Comparison of ENCODE assay signal across 8 cellular contexts in the genomic region with DNA sequence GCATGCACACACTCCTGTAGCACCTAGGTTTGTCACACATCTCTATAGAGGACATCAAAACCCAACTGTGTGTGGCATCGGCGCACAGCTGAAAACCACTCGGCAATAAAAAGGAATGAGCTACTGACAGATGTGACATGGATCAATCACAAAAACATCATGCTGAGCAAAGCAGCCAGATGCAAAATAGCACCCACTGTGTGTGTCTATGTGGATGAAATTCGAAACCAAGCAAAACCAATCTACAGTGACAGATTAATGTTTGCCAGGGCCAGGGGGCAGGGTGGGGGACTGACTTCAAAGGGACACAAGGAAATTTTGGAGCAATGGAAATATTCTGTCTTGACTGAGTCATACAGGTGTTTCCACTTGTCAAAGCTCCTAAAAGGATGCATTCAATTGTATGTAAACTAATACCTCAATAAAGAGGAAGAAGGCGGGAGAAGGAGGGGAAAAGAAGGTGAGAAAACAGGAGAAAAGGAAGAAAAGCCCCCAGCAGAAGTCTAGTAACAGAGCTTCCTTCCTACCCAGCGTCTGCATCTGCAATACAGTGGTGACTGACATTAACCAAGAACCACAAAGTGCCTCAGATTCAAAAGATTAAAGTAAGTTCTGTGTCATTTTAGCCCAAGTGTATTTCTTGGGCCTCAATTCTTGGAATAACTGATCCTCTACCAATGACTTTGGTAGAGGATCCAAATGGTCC.
DNase-seq lines count a peak whose midpoint lies in the region; ATAC-seq and TF ChIP-seq lines count a peak whose summit lies in the region.

No MANE protein-coding gene starts in this region.

- peaks cover 73% of the 10 kb centered on the region for H3K4me1 ChIP-seq in OCI-LY3 (ENCODE audit: low read length)

- H3K79me2 ChIP-seq in OCI-LY3 (ENCODE audit: low read length), result peaks cover 53% of the 10 kb centered on the region

- H3K27ac ChIP-seq in 22Rv1, result peak overlapping the region; percentile 30
- H3K27ac ChIP-seq in OCI-LY3 (ENCODE audit: low read length), result peak overlapping the region; percentile 77
- H3K27ac ChIP-seq in epithelial cell of prostate, result peak overlapping the region; percentile 16

- ATAC-seq in GM18907 (IDR thresholded peaks at IDR 0.05; ENCODE audit: unreplicated experiment) (peak; percentile 49), HG03342 (IDR thresholded peaks at IDR 0.05; ENCODE audit: unreplicated experiment) (no peak)

- H3K9me3 ChIP-seq in OCI-LY3 (ENCODE audit: insufficient read depth, low read length), result no peaks in the 10 kb centered on the region

- DNase-seq in epithelial cell of prostate (ENCODE audit: low read depth, low spot score) (no peak), middle frontal gyrus (ENCODE audit: extremely low spot score, low spot score) (no peak), retina (no peak), medulla oblongata (ENCODE audit: extremely low spot score) (no peak)

- peak overlapping the region; percentile 38 for H3K4me3 ChIP-seq in OCI-LY3 (ENCODE audit: low read length)

- H3K4me2 ChIP-seq in OCI-LY3 (ENCODE audit: low read length), result peak overlapping the region; percentile 69

- TF ChIP-seq CTCF in 22Rv1 (IDR thresholded peaks at IDR 0.05) (no peak), OCI-LY3 (IDR thresholded peaks at IDR 0.05; ENCODE audit: low read depth, low read length) (no peak)

- H3K27me3 ChIP-seq in OCI-LY3 (ENCODE audit: low read depth, low read length), result no peaks in the 10 kb centered on the region

- H2AFZ ChIP-seq in OCI-LY3 (ENCODE audit: low read depth, low read length), result no peak overlapping the region

- H3K9ac ChIP-seq in OCI-LY3 (ENCODE audit: low read length), result peak overlapping the region; percentile 16; the same call in 1 of the 2 replicates

- peaks cover 6% of the 10 kb centered on the region for H3K36me3 ChIP-seq in OCI-LY3 (replicated peaks; ENCODE audit: low read depth, low read length)

- H4K20me1 ChIP-seq in OCI-LY3 (ENCODE audit: insufficient read depth, low read length), result peaks cover 10% of the 10 kb centered on the region

Comparison
In these comparisons a context has a peak if more than half of its experiments do, and no peak if none do; other contexts are left out.
1. H3K27ac ChIP-seq: peak in every context shown above with its lines; median percentile 77 in OCI-LY3; 30 in 22Rv1; 16 in epithelial cell of prostate.